Comparison of ENCODE assay signal across 1 cellular context in genomic region chr10:5071411-5072198, GRCh38.
TF ChIP-seq lines count a peak whose summit lies in the region.

No MANE protein-coding gene starts in this region.

TF ChIP-seq in H1, 55 proteins besides CTCF, POLR2A, EP300 and RAD21 (continued from another document):
- TF ChIP-seq, protein P1, sequence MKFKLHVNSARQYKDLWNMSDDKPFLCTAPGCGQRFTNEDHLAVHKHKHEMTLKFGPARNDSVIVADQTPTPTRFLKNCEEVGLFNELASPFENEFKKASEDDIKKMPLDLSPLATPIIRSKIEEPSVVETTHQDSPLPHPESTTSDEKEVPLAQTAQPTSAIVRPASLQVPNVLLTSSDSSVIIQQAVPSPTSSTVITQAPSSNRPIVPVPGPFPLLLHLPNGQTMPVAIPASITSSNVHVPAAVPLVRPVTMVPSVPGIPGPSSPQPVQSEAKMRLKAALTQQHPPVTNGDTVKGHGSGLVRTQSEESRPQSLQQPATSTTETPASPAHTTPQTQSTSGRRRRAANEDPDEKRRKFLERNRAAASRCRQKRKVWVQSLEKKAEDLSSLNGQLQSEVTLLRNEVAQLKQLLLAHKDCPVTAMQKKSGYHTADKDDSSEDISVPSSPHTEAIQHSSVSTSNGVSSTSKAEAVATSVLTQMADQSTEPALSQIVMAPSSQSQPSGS (IDR thresholded peaks at IDR 0.05; ENCODE audit: low read length) = no peak
- no peak for TF ChIP-seq HDAC6 (IDR thresholded peaks at IDR 0.05; ENCODE audit: low read depth, low read length)
- TF ChIP-seq E2F6 (IDR thresholded peaks at IDR 0.05) = no peak
- TF ChIP-seq MAFK (IDR thresholded peaks at IDR 0.05; ENCODE audit: low read depth, low read length) = peak; percentile 87
- no peak for TF ChIP-seq SIRT6 (IDR thresholded peaks at IDR 0.05; ENCODE audit: low read length)
- TF ChIP-seq SRF (IDR thresholded peaks at IDR 0.05; ENCODE audit: low read depth, low read length) = no peak
- TF ChIP-seq BACH1 (IDR thresholded peaks at IDR 0.05; ENCODE audit: low read length) = peak; percentile 94
- TF ChIP-seq ASH2L (IDR thresholded peaks at IDR 0.05; ENCODE audit: low read length) = no peak
- TF ChIP-seq KDM4A (IDR thresholded peaks at IDR 0.05; ENCODE audit: low read depth, low read length, severe bottlenecking) = no peak
- no peak for TF ChIP-seq RXRA (IDR thresholded peaks at IDR 0.05; ENCODE audit: insufficient read depth, low read depth, low read length)
- no peak for TF ChIP-seq CREB1 (IDR thresholded peaks at IDR 0.05)
- TF ChIP-seq, protein P2, sequence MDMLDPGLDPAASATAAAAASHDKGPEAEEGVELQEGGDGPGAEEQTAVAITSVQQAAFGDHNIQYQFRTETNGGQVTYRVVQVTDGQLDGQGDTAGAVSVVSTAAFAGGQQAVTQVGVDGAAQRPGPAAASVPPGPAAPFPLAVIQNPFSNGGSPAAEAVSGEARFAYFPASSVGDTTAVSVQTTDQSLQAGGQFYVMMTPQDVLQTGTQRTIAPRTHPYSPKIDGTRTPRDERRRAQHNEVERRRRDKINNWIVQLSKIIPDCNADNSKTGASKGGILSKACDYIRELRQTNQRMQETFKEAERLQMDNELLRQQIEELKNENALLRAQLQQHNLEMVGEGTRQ (IDR thresholded peaks at IDR 0.05; ENCODE audit: low read length) = no peak
